In the genomic region with DNA sequence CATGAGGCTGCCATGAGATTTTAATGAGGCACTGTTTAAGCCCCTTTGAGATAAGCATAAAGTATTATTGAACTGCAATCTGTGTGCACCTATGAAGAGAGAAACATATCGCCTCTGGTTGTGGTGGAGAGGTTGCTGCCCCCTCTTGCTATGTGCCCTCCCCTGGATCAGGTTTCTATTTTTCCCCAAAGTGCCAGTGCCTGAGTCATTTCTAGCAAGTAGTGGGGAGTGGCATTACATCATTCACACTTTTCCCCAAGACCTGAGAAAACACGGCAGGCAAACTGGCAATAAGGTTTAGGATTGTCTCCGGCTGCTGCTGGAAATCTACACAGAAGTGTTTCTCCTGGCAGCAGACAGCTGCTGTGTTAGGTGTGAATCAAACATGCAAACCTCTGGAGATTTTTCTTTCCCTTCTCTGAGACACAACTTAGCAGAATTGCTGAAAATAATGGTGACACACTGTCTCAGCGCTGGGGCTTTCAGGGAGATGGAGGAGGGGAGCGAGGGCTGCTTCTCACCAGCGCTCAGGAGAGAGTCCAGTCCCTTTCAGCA, we compare ENCODE assay signal across 10 cellular contexts. TPM values are rescaled to one million over a fixed set of nuclear protein-coding genes. Genes with fewer than 3 reads are reported as not detected.
DNase-seq lines count a peak whose midpoint lies in the region; ATAC-seq and TF ChIP-seq lines count a peak whose summit lies in the region.
"Had no signal": no experiment of that assay in that cellular context is flagged by ENCODE, and none has a peak within 500 bp of the region (broad histone marks: within the 10 kb centered on the region; RNA-seq: fewer than 3 reads in every experiment).

No MANE protein-coding gene starts in this region.

- H3K9me3 ChIP-seq in OCI-LY1 (ENCODE audit: low read length): 0 out of 2 replicates have a peak, but pooled peaks cover 2% of the 10 kb centered on the region

- no peaks in the 10 kb centered on the region for H3F3A ChIP-seq in OCI-LY1 (ENCODE audit: insufficient read depth, low read length)

- no peaks in the 10 kb centered on the region for H3K36me3 ChIP-seq in OCI-LY1 (ENCODE audit: insufficient read depth, low read length)
- H3K36me3 ChIP-seq: cardiac muscle cell had no signal

- no peak overlapping the region for H3K9ac ChIP-seq in OCI-LY1 (ENCODE audit: low read length)

- peak overlapping the region; percentile 2 for H3K4me3 Mint-ChIP-seq in activated CD8-positive, alpha-beta T cell treated with anti-CD3 and anti-CD28 coated beads for 36 hours
- H3K4me3 Mint-ChIP-seq in activated CD8-positive, alpha-beta T cell treated with anti-CD3 and anti-CD28 coated beads, Interleukin-2, amount 10 ng/mL, durations not matched to agents 7 days and 5 days: no peak overlapping the region

- H3K4me3 ChIP-seq in OCI-LY1 (ENCODE audit: low read depth, low read length, poor library complexity, severe bottlenecking): no peak overlapping the region
- H3K4me3 ChIP-seq in fibroblast of the aortic adventitia (ENCODE audit: low read depth, low read length): no peak overlapping the region
- H3K4me3 ChIP-seq: cardiac muscle cell had no signal

- H3K27me3 Mint-ChIP-seq in activated CD8-positive, alpha-beta T cell treated with anti-CD3 and anti-CD28 coated beads for 36 hours: peaks cover 25% of the 10 kb centered on the region
- H3K27me3 Mint-ChIP-seq in activated CD8-positive, alpha-beta T cell treated with anti-CD3 and anti-CD28 coated beads, Interleukin-2, amount 10 ng/mL, durations not matched to agents 7 days and 5 days (ENCODE audit: low read depth): peaks cover 64% of the 10 kb centered on the region

- H3K27ac Mint-ChIP-seq in activated CD8-positive, alpha-beta T cell treated with anti-CD3 and anti-CD28 coated beads for 36 hours: peak overlapping the region; percentile 89
- H3K27ac Mint-ChIP-seq in activated CD8-positive, alpha-beta T cell treated with anti-CD3 and anti-CD28 coated beads, Interleukin-2, amount 10 ng/mL, durations not matched to agents 7 days and 5 days: no peak overlapping the region

- peaks cover 7% of the 10 kb centered on the region for H3K36me3 Mint-ChIP-seq in activated CD8-positive, alpha-beta T cell treated with anti-CD3 and anti-CD28 coated beads for 36 hours (ENCODE audit: low read depth)
- H3K36me3 Mint-ChIP-seq in activated CD8-positive, alpha-beta T cell treated with anti-CD3 and anti-CD28 coated beads, Interleukin-2, amount 10 ng/mL, durations not matched to agents 7 days and 5 days (ENCODE audit: low read depth): peaks cover 10% of the 10 kb centered on the region

- H2AFZ ChIP-seq in OCI-LY1 (ENCODE audit: low read length): no peak overlapping the region

- CTCF ChIA-PET in activated CD8-positive, alpha-beta T cell treated with anti-CD3 and anti-CD28 coated beads for 36 hours (lab: Charles Lee): interaction anchor here (1.5 to 7.5 kb wide), 3 partner anchors 11 to 17 kb away, joined by 5 to 53 read pairs (median 13); no protein-coding TSS in a partner anchor
- CTCF ChIA-PET in activated CD8-positive, alpha-beta T cell treated with anti-CD3 and anti-CD28 coated beads, Interleukin-2, amount 10 ng/mL, durations not matched to agents 7 days and 5 days (lab: Charles Lee): interaction anchor here (1.4 to 7.6 kb wide), 4 partner anchors 11 to 23 kb away, joined by 7 to 66 read pairs (median 30); a partner anchor contains a TSS

- peak; percentile 7 for ATAC-seq in activated CD8-positive, alpha-beta T cell treated with anti-CD3 and anti-CD28 coated beads for 36 hours
- no peak for ATAC-seq in activated CD8-positive, alpha-beta T cell treated with anti-CD3 and anti-CD28 coated beads, Interleukin-2, amount 10 ng/mL, durations not matched to agents 7 days and 5 days
- ATAC-seq in GM21447 (IDR thresholded peaks at IDR 0.05; ENCODE audit: unreplicated experiment) (no peak), GM21526 (IDR thresholded peaks at IDR 0.05; ENCODE audit: low FRiP score, unreplicated experiment) (no peak), GM19452 (IDR thresholded peaks at IDR 0.05; ENCODE audit: unreplicated experiment) (no peak)

- DNase-seq in activated CD8-positive, alpha-beta T cell treated with anti-CD3 and anti-CD28 coated beads for 36 hours: peak; percentile 56
- no peak for DNase-seq in activated CD8-positive, alpha-beta T cell treated with anti-CD3 and anti-CD28 coated beads, Interleukin-2, amount 10 ng/mL, durations not matched to agents 7 days and 5 days
- DNase-seq in fibroblast of the aortic adventitia (ENCODE audit: low read depth): peak; percentile 40
- DNase-seq in superior temporal gyrus (ENCODE audit: extremely low spot score): peak; percentile 61
- DNase-seq: NCI-H2029 had no signal

- H3K27me3 ChIP-seq in OCI-LY1 (ENCODE audit: insufficient read depth, low read length): no peaks in the 10 kb centered on the region; the same call in 1 of the 2 replicates

- H3K4me2 ChIP-seq in OCI-LY1 (ENCODE audit: low read length): no peak overlapping the region

- H3K9me2 ChIP-seq in OCI-LY1 (ENCODE audit: low read depth, low read length): no peaks in the 10 kb centered on the region

- H3K4me1 Mint-ChIP-seq in activated CD8-positive, alpha-beta T cell treated with anti-CD3 and anti-CD28 coated beads for 36 hours (ENCODE audit: low read depth): peaks cover 77% of the 10 kb centered on the region
- H3K4me1 Mint-ChIP-seq in activated CD8-positive, alpha-beta T cell treated with anti-CD3 and anti-CD28 coated beads, Interleukin-2, amount 10 ng/mL, durations not matched to agents 7 days and 5 days (ENCODE audit: low read depth): peaks cover 58% of the 10 kb centered on the region

- no peak for TF ChIP-seq CTCF in activated CD8-positive, alpha-beta T cell treated with anti-CD3 and anti-CD28 coated beads for 36 hours (IDR thresholded peaks at IDR 0.05)
- TF ChIP-seq CTCF in OCI-LY1 (IDR thresholded peaks at IDR 0.05; ENCODE audit: low read length) (no peak), fibroblast of the aortic adventitia (IDR thresholded peaks at IDR 0.05; ENCODE audit: insufficient read depth, low read length) (no peak)

- intact Hi-C loops in activated CD8-positive, alpha-beta T cell treated with anti-CD3 and anti-CD28 coated beads for 36 hours (cut with micrococcal nuclease): loop anchor here (5.0 kb wide), 1 partner anchor 94 kb away; no protein-coding TSS in a partner anchor

- POLR2A ChIA-PET in activated CD8-positive, alpha-beta T cell treated with anti-CD3 and anti-CD28 coated beads for 36 hours (lab: Charles Lee): interaction anchor here (1.0 to 4.1 kb wide), 3 partner anchors 11 to 19 kb away, joined by 3 to 25 read pairs (median 3); no protein-coding TSS in a partner anchor
- POLR2A ChIA-PET in activated CD8-positive, alpha-beta T cell treated with anti-CD3 and anti-CD28 coated beads, Interleukin-2, amount 10 ng/mL, durations not matched to agents 7 days and 5 days (lab: Charles Lee): no interaction called here

- no peaks in the 10 kb centered on the region for H3K79me2 ChIP-seq in OCI-LY1 (ENCODE audit: insufficient read depth, low read length)

- no peaks in the 10 kb centered on the region for H4K20me1 ChIP-seq in OCI-LY1 (ENCODE audit: insufficient read depth, low read length)

- H3K27ac ChIP-seq in OCI-LY1 (ENCODE audit: low read depth, low read length, poor library complexity, severe bottlenecking): peak overlapping the region; percentile 40
- H3K27ac ChIP-seq: cardiac muscle cell had no signal

- peaks cover 45% of the 10 kb centered on the region for H3K4me1 ChIP-seq in OCI-LY1 (ENCODE audit: insufficient read depth, low read length, severe bottlenecking)

- H3K9me3 Mint-ChIP-seq in activated CD8-positive, alpha-beta T cell treated with anti-CD3 and anti-CD28 coated beads for 36 hours: peaks cover 6% of the 10 kb centered on the region
- H3K9me3 Mint-ChIP-seq in activated CD8-positive, alpha-beta T cell treated with anti-CD3 and anti-CD28 coated beads, Interleukin-2, amount 10 ng/mL, durations not matched to agents 7 days and 5 days (ENCODE audit: insufficient read depth): peaks cover 18% of the 10 kb centered on the region

RNA-seq across cellular contexts. Expression of a gene that starts 13.6 kb away (rescaled TPM):
- 10 to 100 TPM; 33.8 to 35.6 TPM for total RNA-seq in activated CD8-positive, alpha-beta T cell treated with anti-CD3 and anti-CD28 coated beads for 36 hours
- under 1 TPM; 0.63 to 0.66 TPM for total RNA-seq in activated CD8-positive, alpha-beta T cell treated with anti-CD3 and anti-CD28 coated beads, Interleukin-2, amount 10 ng/mL, durations not matched to agents 7 days and 5 days
- total RNA-seq in fibroblast of the aortic adventitia (ENCODE audit: low replicate concordance): 2.3 and 2.5 TPM in 2 replicates

RNA-seq across cellular contexts. Expression of a gene that starts 28.8 kb away (rescaled TPM):
- 1 to 10 TPM; 3.7 TPM for total RNA-seq in activated CD8-positive, alpha-beta T cell treated with anti-CD3 and anti-CD28 coated beads for 36 hours
- 1 to 10 TPM; 5.7 to 6.0 TPM for total RNA-seq in activated CD8-positive, alpha-beta T cell treated with anti-CD3 and anti-CD28 coated beads, Interleukin-2, amount 10 ng/mL, durations not matched to agents 7 days and 5 days
- total RNA-seq in fibroblast of the aortic adventitia (ENCODE audit: low replicate concordance): 9.5 and 12.3 TPM in 2 replicates

Comparison
In these comparisons a context has a peak if more than half of its experiments do, and no peak if none do; other contexts are left out.
1. RNA of a gene that starts 13.6 kb away (total RNA-seq): 33.8 to 35.6 TPM in activated CD8-positive, alpha-beta T cell treated with anti-CD3 and anti-CD28 coated beads for 36 hours; 2.3 to 2.5 TPM in fibroblast of the aortic adventitia and 0.63 to 0.66 TPM in activated CD8-positive, alpha-beta T cell treated with anti-CD3 and anti-CD28 coated beads, Interleukin-2, amount 10 ng/mL, durations not matched to agents 7 days and 5 days; every median in the first group is over 10 times any median in the second.